Comparison of ENCODE assay signal across 31 cellular contexts in the genomic region with DNA sequence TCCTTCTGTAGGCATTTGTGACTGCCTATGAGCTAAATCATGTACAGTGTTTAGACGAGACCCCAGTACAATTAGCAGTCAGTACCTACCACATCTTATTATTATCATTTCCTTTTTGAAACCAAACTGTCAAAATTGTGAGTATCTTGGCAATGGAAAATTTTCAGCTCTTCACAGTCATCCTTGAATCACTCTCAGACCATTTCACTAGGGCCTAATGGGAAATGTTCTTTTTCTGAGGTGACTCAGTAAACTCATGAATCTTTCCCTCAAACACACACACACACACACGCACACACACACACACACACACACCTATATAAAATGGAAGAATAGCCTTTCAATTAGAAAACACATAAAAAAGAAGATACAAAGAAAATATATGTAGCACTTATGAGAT. TPM values are rescaled to one million over a fixed set of nuclear protein-coding genes. Genes with fewer than 3 reads are reported as not detected.
A peak's percentile ranks its signal among the peaks of the same experiment; 100 is the strongest.
DNase-seq lines count a peak whose midpoint lies in the region; ATAC-seq and TF ChIP-seq lines count a peak whose summit lies in the region.
"Had no signal": no experiment of that assay in that cellular context is flagged by ENCODE, and none has a peak within 500 bp of the region (broad histone marks: within the 10 kb centered on the region; RNA-seq: fewer than 3 reads in every experiment).

No MANE protein-coding gene starts in this region.

- H3K4me1 Mint-ChIP-seq in GM23338 = peaks cover 6% of the 10 kb centered on the region; the same call in 2 of the 3 replicates
- H3K4me1 Mint-ChIP-seq: activated CD4-positive, alpha-beta T cell treated with anti-CD3 and anti-CD28 coated beads, Interleukin-2, amount 10 ng/mL, durations not matched to agents 24 days and 14 days; activated CD8-positive, alpha-beta memory T cell treated with anti-CD3 and anti-CD28 coated beads, Interleukin-2, amount 10 ng/mL, durations not matched to agents 7 days and 5 days; naive thymus-derived CD4-positive, alpha-beta T cell had no signal

- H4K20me1 ChIP-seq in GM23338 (replicated peaks; ENCODE audit: insufficient read depth) (no peaks in the 10 kb centered on the region), PC-3 (ENCODE audit: low read length) (no peaks in the 10 kb centered on the region)

- H3K4me3 ChIP-seq in GM23338 (no peak overlapping the region), PC-3 (ENCODE audit: low read length) (no peak overlapping the region), retinal pigment epithelial cell (ENCODE audit: low read length) (no peak overlapping the region), lower leg skin (ENCODE audit: low read depth, poor library complexity, severe bottlenecking) (no peak overlapping the region), heart left ventricle (no peak overlapping the region)
- H3K4me3 ChIP-seq: MG63, thoracic aorta had no signal

- CTCF ChIA-PET in PC-3 (lab: Charles Lee) = no interaction called here

- H3K9me3 Mint-ChIP-seq in GM23338 = peaks cover 6% of the 10 kb centered on the region; the same call in 1 of the 3 replicates
- H3K9me3 Mint-ChIP-seq: activated CD4-positive, alpha-beta T cell treated with anti-CD3 and anti-CD28 coated beads, Interleukin-2, amount 10 ng/mL, durations not matched to agents 24 days and 14 days had no signal

- H3K27me3 Mint-ChIP-seq in GM23338 (ENCODE audit: insufficient read depth, low read depth, poor library complexity) = no peaks in the 10 kb centered on the region
- H3K27me3 Mint-ChIP-seq: activated CD4-positive, alpha-beta T cell treated with anti-CD3 and anti-CD28 coated beads, Interleukin-2, amount 10 ng/mL, durations not matched to agents 24 days and 14 days; activated CD8-positive, alpha-beta memory T cell treated with anti-CD3 and anti-CD28 coated beads, Interleukin-2, amount 10 ng/mL, durations not matched to agents 7 days and 5 days; naive thymus-derived CD4-positive, alpha-beta T cell had no signal

- no peak overlapping the region for H3K4me3 Mint-ChIP-seq in GM23338
- H3K4me3 Mint-ChIP-seq: activated CD4-positive, alpha-beta T cell treated with anti-CD3 and anti-CD28 coated beads, Interleukin-2, amount 10 ng/mL, durations not matched to agents 24 days and 14 days; activated CD8-positive, alpha-beta memory T cell treated with anti-CD3 and anti-CD28 coated beads, Interleukin-2, amount 10 ng/mL, durations not matched to agents 7 days and 5 days; naive thymus-derived CD4-positive, alpha-beta T cell had no signal

- H3K79me2 ChIP-seq in GM23338 (replicated peaks; ENCODE audit: insufficient read depth) (no peaks in the 10 kb centered on the region), PC-3 (ENCODE audit: low read length) (no peaks in the 10 kb centered on the region)

- POLR2A ChIA-PET in PC-3 (lab: Charles Lee; ENCODE audit: unreplicated experiment) = no interaction called here

- TF ChIP-seq CTCF in GM23338 (conservative IDR thresholded peaks at IDR 0.05; ENCODE audit: low read depth in 2 of 2) (no peak), PC-3 (conservative IDR thresholded peaks at IDR 0.05; ENCODE audit: low read depth, low read length) (no peak), retinal pigment epithelial cell (conservative IDR thresholded peaks at IDR 0.05; ENCODE audit: low read depth, low read length) (no peak), lower leg skin (IDR thresholded peaks at IDR 0.05) (no peak), heart left ventricle (IDR thresholded peaks at IDR 0.05) (no peak)

- H3K4me2 ChIP-seq in GM23338 = no peak overlapping the region
- H3K4me2 ChIP-seq in PC-3 (ENCODE audit: low read length) = no peak overlapping the region

- H3K36me3 Mint-ChIP-seq in GM23338 (ENCODE audit: low read depth) = no peaks in the 10 kb centered on the region
- H3K36me3 Mint-ChIP-seq: activated CD8-positive, alpha-beta memory T cell treated with anti-CD3 and anti-CD28 coated beads, Interleukin-2, amount 10 ng/mL, durations not matched to agents 7 days and 5 days; naive thymus-derived CD4-positive, alpha-beta T cell had no signal

- intact Hi-C loops in PC-3 (cut with micrococcal nuclease) (no loop called here), lower leg skin (cut with DNase I; ENCODE audit: low total_unique reads) (no loop called here), heart left ventricle (cut with DNase I) (no loop called here)

- DNase-seq in GM23338 (ENCODE audit: low spot score) (no peak), PC-3 (peak; percentile 21), fibroblast of the conjunctiva (ENCODE audit: low read depth) (peak; percentile 14), retinal pigment epithelial cell (ENCODE audit: low read depth) (peak; percentile 37), lower leg skin (ENCODE audit: low spot score in 2 of 2) (no peak), NCI-H2196 treated with DMSO at 0.1 percent for 48 hours (lab: John Stamatoyannopoulos, UW; ENCODE audit: unreplicated experiment) (no peak), heart left ventricle (no peak)
- DNase-seq: activated CD4-positive, alpha-beta T cell treated with anti-CD3 and anti-CD28 coated beads, Interleukin-2, amount 10 ng/mL, durations not matched to agents 24 days and 14 days; activated CD8-positive, alpha-beta memory T cell treated with anti-CD3 and anti-CD28 coated beads, Interleukin-2, amount 10 ng/mL, durations not matched to agents 7 days and 5 days; activated naive CD4-positive, alpha-beta T cell treated with anti-CD3 and anti-CD28 coated beads, Interleukin-2, amount 50 U/mL, for 16 hours; central memory CD4-positive, alpha-beta T cell; dermis blood vessel endothelial cell; EL; glutamatergic neuron; left colon; mesendoderm; MG63; naive thymus-derived CD4-positive, alpha-beta T cell; NCI-H1436 treated with DMSO at 0.1 percent for 48 hours; NCI-H524 treated with DMSO at 0.1 percent for 48 hours; retina; stimulated activated CD4-positive, alpha-beta T cell treated with anti-CD3 and anti-CD28 coated beads, Interleukin-4, amount 100 ng/mL, for 24 hours; stimulated activated naive CD4-positive, alpha-beta T cell had no signal

- H3F3A ChIP-seq in GM23338 (replicated peaks; ENCODE audit: low read depth) (no peaks in the 10 kb centered on the region), PC-3 (ENCODE audit: low read length, unreplicated experiment) (no peaks in the 10 kb centered on the region)

- no peaks in the 10 kb centered on the region for H3K27me3 ChIP-seq in GM23338 (ENCODE audit: insufficient read depth)
- H3K27me3 ChIP-seq in PC-3 (ENCODE audit: low read length) = no peaks in the 10 kb centered on the region
- H3K27me3 ChIP-seq in heart left ventricle = no peaks in the 10 kb centered on the region
- H3K27me3 ChIP-seq: MG63 had no signal

- TF ChIP-seq POLR2A in lower leg skin (IDR thresholded peaks at IDR 0.05) = no peak
- TF ChIP-seq POLR2A in heart left ventricle (IDR thresholded peaks at IDR 0.05) = no peak

- H2AFZ ChIP-seq in GM23338 (no peak overlapping the region), PC-3 (ENCODE audit: low read length) (no peak overlapping the region)

- H3K4me1 ChIP-seq in GM23338 (ENCODE audit: insufficient read depth) (peaks cover 5% of the 10 kb centered on the region; the same call in 1 of the 2 replicates), PC-3 (ENCODE audit: insufficient read depth, low read length) (no peaks in the 10 kb centered on the region), heart left ventricle (no peaks in the 10 kb centered on the region)

- H3K27ac ChIP-seq in GM23338 (ENCODE audit: low read depth) (no peak overlapping the region), PC-3 (ENCODE audit: low read length) (no peak overlapping the region), heart left ventricle (no peak overlapping the region)
- H3K27ac ChIP-seq: thoracic aorta, VCaP had no signal

- 0 out of 2 replicates have a peak overlapping the region, but pooled peaks have one; percentile 8 for H3K27ac Mint-ChIP-seq in GM23338
- H3K27ac Mint-ChIP-seq: activated CD4-positive, alpha-beta T cell treated with anti-CD3 and anti-CD28 coated beads, Interleukin-2, amount 10 ng/mL, durations not matched to agents 24 days and 14 days; activated CD8-positive, alpha-beta memory T cell treated with anti-CD3 and anti-CD28 coated beads, Interleukin-2, amount 10 ng/mL, durations not matched to agents 7 days and 5 days; naive thymus-derived CD4-positive, alpha-beta T cell had no signal

- BruUV-seq in PC-3 (replicated peaks; lab: Mats Ljungman, UMichigan) = no TSS peak

- no peaks in the 10 kb centered on the region for H3K9me3 ChIP-seq in PC-3 (ENCODE audit: low read length)
- peaks cover 0 to 16% (median 0%) of the 10 kb centered on the region in 12 donors for H3K9me3 ChIP-seq in heart left ventricle
- H3K9me3 ChIP-seq: MG63, thoracic aorta had no signal

- H3K36me3 ChIP-seq in GM23338 (ENCODE audit: insufficient read depth) (no peaks in the 10 kb centered on the region), PC-3 (ENCODE audit: low read depth, low read length) (no peaks in the 10 kb centered on the region), heart left ventricle (no peaks in the 10 kb centered on the region)
- H3K36me3 ChIP-seq: MG63, thoracic aorta had no signal

- ATAC-seq in GM23338 = no peak
- ATAC-seq in PC-3 = no peak
- no peak for ATAC-seq in HG03469 (IDR thresholded peaks at IDR 0.05; ENCODE audit: unreplicated experiment)
- ATAC-seq in heart left ventricle = no peak
- ATAC-seq: activated CD8-positive, alpha-beta memory T cell treated with anti-CD3 and anti-CD28 coated beads, Interleukin-2, amount 10 ng/mL, durations not matched to agents 7 days and 5 days; HCT116; left colon; naive thymus-derived CD4-positive, alpha-beta T cell; Right ventricle myocardium inferior had no signal

- H3K9me2 ChIP-seq in GM23338 (ENCODE audit: insufficient read depth) (no peaks in the 10 kb centered on the region; the same call in 1 of the 2 replicates), PC-3 (replicated peaks; ENCODE audit: low read length) (no peaks in the 10 kb centered on the region)

- no peak overlapping the region for H3K9ac ChIP-seq in PC-3 (ENCODE audit: low read length)

- 39 to 46% methylated on average over 2 of the region's 2 CpGs for WGBS in lower leg skin, 2 donors
- WGBS in heart left ventricle, 4 donors = 42 to 48% (median 45%) methylated on average over 2 of the region's 2 CpGs

RNA-seq across cellular contexts. Expression of gene TMPRSS15, which starts 46.0 kb away (rescaled TPM):
- total RNA-seq in GM23338 (2014; rRNA removed; shearing (Covaris generic)) = not detected in 2 replicates
- polyA plus RNA-seq in GM23338 (2016; fragmentation: Nextera tagmentation; extraction: Ambion mirVana) = not detected in 2 replicates
- 0.12 TPM in 1 of 2 replicates, not detected in the other for total RNA-seq in PC-3 (2014; rRNA removed)
- total RNA-seq in lower leg skin = not detected
- total RNA-seq in heart left ventricle = not detected
- not detected for polyA plus RNA-seq in heart left ventricle
- total RNA-seq: activated CD4-positive, alpha-beta T cell treated with anti-CD3 and anti-CD28 coated beads, Interleukin-2, amount 10 ng/mL, durations not matched to agents 24 days and 14 days; activated CD8-positive, alpha-beta memory T cell treated with anti-CD3 and anti-CD28 coated beads, Interleukin-2, amount 10 ng/mL, durations not matched to agents 7 days and 5 days; dermis blood vessel endothelial cell; fibroblast of lung; left colon; naive thymus-derived CD4-positive, alpha-beta T cell; osteoblast; Right ventricle myocardium inferior; T-helper 2 cell treated with Interferon-gamma antibody and Interleukin-4, amounts not matched to agents 100 ng/mL and 5 ng/mL, for 36 hours; thoracic aorta had no signal
- polyA plus RNA-seq: fibroblast of lung; naive thymus-derived CD4-positive, alpha-beta T cell had no signal

Comparison
In these comparisons a context has a peak if more than half of its experiments do, and no peak if none do; other contexts are left out.
1. DNase-seq: peak in PC-3 (single experiment), fibroblast of the conjunctiva (single experiment) and retinal pigment epithelial cell (single experiment); none in GM23338 (single experiment), lower leg skin (0 of 2), NCI-H2196 treated with DMSO at 0.1 percent for 48 hours (single experiment) and heart left ventricle (0 of 5).